In the genomic region with DNA sequence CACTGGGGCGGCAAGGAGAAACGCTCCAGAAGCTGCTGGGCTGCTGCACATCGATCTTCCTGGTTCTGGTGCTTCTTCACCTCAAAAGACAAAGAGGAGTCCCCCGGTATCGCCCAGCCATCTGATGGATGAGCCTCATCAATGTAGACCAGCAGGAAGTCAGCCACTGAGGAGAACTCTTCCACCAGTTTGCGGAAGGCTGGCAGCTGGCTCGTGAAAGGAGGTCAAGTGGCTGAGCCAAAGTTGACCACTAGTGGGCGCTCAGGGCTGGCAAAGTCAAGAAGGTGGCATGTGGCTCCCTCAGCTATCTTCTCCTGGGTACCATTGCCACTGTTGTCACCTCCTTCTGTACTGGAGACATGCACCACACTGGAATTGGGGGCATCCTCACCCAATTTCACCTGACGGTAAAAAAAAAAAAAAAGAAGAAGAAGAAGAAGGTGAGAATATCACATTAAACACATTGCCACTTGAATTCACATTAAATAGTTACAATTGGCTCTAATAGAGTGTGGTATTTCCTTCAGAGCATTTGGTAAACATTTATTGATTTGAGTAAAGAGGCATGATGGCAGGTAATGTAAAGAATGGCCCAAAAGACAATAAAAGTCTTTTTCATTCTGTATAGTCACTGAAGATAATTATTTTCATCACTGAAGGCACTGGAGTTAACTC, we compare ENCODE assay signal across 11 cellular contexts. TPM values are rescaled to one million over a fixed set of nuclear protein-coding genes. Genes with fewer than 3 reads are reported as not detected.
DNase-seq lines count a peak whose midpoint lies in the region; ATAC-seq and TF ChIP-seq lines count a peak whose summit lies in the region.
"Had no signal": no experiment of that assay in that cellular context is flagged by ENCODE, and none has a peak within 500 bp of the region (broad histone marks: within the 10 kb centered on the region; RNA-seq: fewer than 3 reads in every experiment).

No MANE protein-coding gene starts in this region.

- no peaks in the 10 kb centered on the region for H3K4me1 ChIP-seq in OCI-LY1 (ENCODE audit: insufficient read depth, low read length, severe bottlenecking)
- no peaks in the 10 kb centered on the region for H3K4me1 ChIP-seq in hepatocyte (ENCODE audit: insufficient read depth)
- H3K4me1 ChIP-seq: SJCRH30 had no signal

- no peaks in the 10 kb centered on the region for H3K9me3 ChIP-seq in OCI-LY1 (ENCODE audit: low read length)
- no peaks in the 10 kb centered on the region for H3K9me3 ChIP-seq in hepatocyte (ENCODE audit: low read depth)
- H3K9me3 ChIP-seq: SJCRH30 had no signal

- H3K9ac ChIP-seq in OCI-LY1 (ENCODE audit: low read length): no peak overlapping the region

- H3K27me3 ChIP-seq in OCI-LY1 (ENCODE audit: insufficient read depth, low read length): no peaks in the 10 kb centered on the region
- no peaks in the 10 kb centered on the region for H3K27me3 ChIP-seq in hepatocyte
- H3K27me3 ChIP-seq: SJCRH30 had no signal

- H4K20me1 ChIP-seq in OCI-LY1 (ENCODE audit: insufficient read depth, low read length) (no peaks in the 10 kb centered on the region), hepatocyte (ENCODE audit: insufficient read depth, poor library complexity, severe bottlenecking) (no peaks in the 10 kb centered on the region)

- H2AFZ ChIP-seq in OCI-LY1 (ENCODE audit: low read length) (no peak overlapping the region), hepatocyte (no peak overlapping the region)

- TF ChIP-seq CTCF in C4-2B (conservative IDR thresholded peaks at IDR 0.05) (peak; percentile 88), OCI-LY1 (IDR thresholded peaks at IDR 0.05; ENCODE audit: low read length) (peak; percentile 70), hepatocyte (IDR thresholded peaks at IDR 0.05; ENCODE audit: poor library complexity) (peak; percentile 14)

- no peaks in the 10 kb centered on the region for H3K79me2 ChIP-seq in OCI-LY1 (ENCODE audit: insufficient read depth, low read length)
- H3K79me2 ChIP-seq in hepatocyte: no peaks in the 10 kb centered on the region

- WGBS in hepatocyte (ENCODE audit: low lambda C conversion rate, missing lambda C conversion rate): 75% methylated on average over 9 of the region's 9 CpGs

- H3K9me2 ChIP-seq in OCI-LY1 (ENCODE audit: low read depth, low read length) (no peaks in the 10 kb centered on the region), hepatocyte (replicated peaks; ENCODE audit: insufficient read depth) (no peaks in the 10 kb centered on the region)

- H3K4me3 ChIP-seq in OCI-LY1 (ENCODE audit: low read depth, low read length, poor library complexity, severe bottlenecking) (no peak overlapping the region), hepatocyte (no peak overlapping the region)
- H3K4me3 ChIP-seq: SJCRH30 had no signal

- peak; percentile 54 for ATAC-seq in GM18511 (IDR thresholded peaks at IDR 0.05; ENCODE audit: unreplicated experiment)
- ATAC-seq in HG03571 (IDR thresholded peaks at IDR 0.05; ENCODE audit: unreplicated experiment): no peak
- ATAC-seq: stimulated activated naive CD8-positive, alpha-beta T cell treated with anti-CD3 and anti-CD28 coated beads, Interleukin-15, amount 100 ng/mL, for 72 hours had no signal

- H3K4me2 ChIP-seq in OCI-LY1 (ENCODE audit: low read length) (no peak overlapping the region), hepatocyte (no peak overlapping the region)

- DNase-seq in hepatocyte (ENCODE audit: low spot score) (no peak), caudate nucleus (lab: John Stamatoyannopoulos, UW) (no peak), activated gamma-delta T cell treated with Interleukin-2 at 50 U/mL for 16 hours (no peak), Kasumi-1 (lab: John Stamatoyannopoulos, UW) (no peak)
- DNase-seq: cerebellar nuclear complex had no signal

- H3K36me3 ChIP-seq in OCI-LY1 (ENCODE audit: insufficient read depth, low read length): no peaks in the 10 kb centered on the region
- no peaks in the 10 kb centered on the region for H3K36me3 ChIP-seq in hepatocyte (replicated peaks; ENCODE audit: insufficient read depth, low read depth)

- H3K27ac ChIP-seq in C4-2B: no peak overlapping the region
- H3K27ac ChIP-seq in OCI-LY1 (ENCODE audit: low read depth, low read length, poor library complexity, severe bottlenecking): no peak overlapping the region
- H3K27ac ChIP-seq in hepatocyte: no peak overlapping the region
- H3K27ac ChIP-seq in caudate nucleus (ENCODE audit: low read depth, low read length): no peak overlapping the region
- H3K27ac ChIP-seq: SJCRH30 had no signal

- H3F3A ChIP-seq in OCI-LY1 (ENCODE audit: insufficient read depth, low read length): no peaks in the 10 kb centered on the region

RNA-seq across cellular contexts. Expression of a gene that starts 8.3 kb away (rescaled TPM):
- 2.5 and 9.3 TPM in 2 replicates for total RNA-seq in hepatocyte
- polyA plus RNA-seq in hepatocyte: 0.71 and 0.74 TPM in 2 replicates

Comparison
In these comparisons a context has a peak if more than half of its experiments do, and no peak if none do; other contexts are left out.
1. CTCF ChIP-seq: peak in every context shown above with its lines; median percentile 88 in C4-2B; 70 in OCI-LY1; 14 in hepatocyte.